Comparison of ENCODE assay signal across 35 cellular contexts in the genomic region with DNA sequence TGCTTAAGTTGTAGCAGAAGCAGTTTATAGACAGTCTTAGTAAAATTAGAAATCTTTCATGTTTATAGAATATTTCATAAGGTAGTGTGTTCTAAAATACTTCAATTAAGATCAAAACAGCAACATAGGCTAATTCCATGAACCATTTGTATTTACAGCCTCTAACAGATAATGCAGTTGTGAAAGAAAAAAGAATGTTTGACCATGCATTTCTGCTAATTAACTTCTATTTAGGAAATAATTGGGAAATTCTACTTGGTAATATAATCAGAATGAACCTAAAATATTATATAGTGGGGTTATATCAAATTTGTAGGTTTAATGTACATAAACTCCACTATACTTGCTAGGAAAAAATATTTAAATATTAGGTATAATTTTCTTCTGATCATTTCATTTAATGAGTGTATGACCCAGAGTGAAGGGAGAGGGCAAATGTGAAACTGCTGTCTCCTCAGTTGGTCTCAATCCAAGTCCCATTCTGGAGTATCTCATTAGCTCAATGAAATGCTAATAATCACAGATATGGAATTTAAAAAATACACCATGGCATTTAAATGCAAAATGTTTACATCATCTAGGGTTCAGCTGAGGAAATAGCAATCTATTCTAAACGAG. TPM values are rescaled to one million over a fixed set of nuclear protein-coding genes. Genes with fewer than 3 reads are reported as not detected.
"Had no signal": no experiment of that assay in that cellular context is flagged by ENCODE, and none has a peak within 500 bp of the region (broad histone marks: within the 10 kb centered on the region; RNA-seq: fewer than 3 reads in every experiment).

No MANE protein-coding gene starts in this region.

- H3K27me3 ChIP-seq: adrenal gland, ascending aorta, breast epithelium, cardiac muscle cell, gastroesophageal sphincter, heart right ventricle, hepatocyte had no signal

- H3K4me1 ChIP-seq: breast epithelium, gastroesophageal sphincter had no signal

- H3K79me2 ChIP-seq: hepatocyte had no signal

- H3K4me3 ChIP-seq: ascending aorta, breast epithelium, cardiac muscle cell, coronary artery, dorsolateral prefrontal cortex, gastroesophageal sphincter, heart right ventricle, hepatocyte had no signal

- H3K9me3 ChIP-seq: adrenal gland, ascending aorta, breast epithelium, gastroesophageal sphincter, heart right ventricle had no signal

- DNase-seq: activated B cell treated with CpG ODN at 0.5 μM for 24 hours; activated CD4-positive, alpha-beta T cell treated with anti-CD3 and anti-CD28 coated beads for 48 hours; activated CD4-positive, alpha-beta T cell treated with anti-CD3 and anti-CD28 coated beads, Interleukin-2, amount 50 U/mL, for 1 hour; activated CD4-positive, alpha-beta T cell treated with anti-CD3 and anti-CD28 coated beads, Interleukin-2, amount 50 U/mL, for 48 hours; activated CD8-positive, alpha-beta memory T cell treated with anti-CD3 and anti-CD28 coated beads, Interleukin-2, amount 10 ng/mL, durations not matched to agents 7 days and 5 days; activated CD8-positive, alpha-beta memory T cell treated with anti-CD3 and anti-CD28 coated beads, Interleukin-2, amount 50 U/mL, for 4 hours; activated CD8-positive, alpha-beta T cell treated with anti-CD3 and anti-CD28 coated beads for 36 hours; activated effector memory CD4-positive, alpha-beta T cell treated with anti-CD3 and anti-CD28 coated beads, Interleukin-2, amount 50 U/mL, for 16 hours; activated naive CD4-positive, alpha-beta T cell treated with anti-CD3 and anti-CD28 coated beads for 36 hours; activated naive CD8-positive, alpha-beta T cell treated with anti-CD3 and anti-CD28 coated beads for 36 hours; activated naive CD8-positive, alpha-beta T cell treated with anti-CD3 and anti-CD28 coated beads, Interleukin-2, amount 50 U/mL, for 24 hours; activated T-cell treated with anti-CD3 and anti-CD28 coated beads, Interleukin-2, amount 50 U/mL, for 1 hour; activated T-cell treated with anti-CD3 and anti-CD28 coated beads, Interleukin-2, amount 50 U/mL, for 48 hours; central memory CD4-positive, alpha-beta T cell; cerebellar nuclear complex; dorsolateral prefrontal cortex; effector memory CD4-positive, alpha-beta T cell; endodermal cell; foreskin melanocyte; heart right ventricle; T-helper 17 cell; T1000; WERI-Rb-1 had no signal

- H3K36me3 ChIP-seq: adrenal gland, breast epithelium, cardiac muscle cell, WERI-Rb-1 had no signal

- H3K27ac ChIP-seq: ascending aorta, breast epithelium, cardiac muscle cell, coronary artery, dorsolateral prefrontal cortex, gastroesophageal sphincter, heart right ventricle, hepatocyte, WERI-Rb-1 had no signal

- H3K4me2 ChIP-seq: hepatocyte had no signal

- ATAC-seq: activated CD4-positive, CD25-positive, alpha-beta regulatory T cell treated with anti-CD3 and anti-CD28 coated beads, Interleukin-2, amount 50 U/mL, for 24 hours; activated CD8-positive, alpha-beta memory T cell treated with anti-CD3 and anti-CD28 coated beads, Interleukin-2, amount 10 ng/mL, durations not matched to agents 7 days and 5 days; activated CD8-positive, alpha-beta T cell treated with anti-CD3 and anti-CD28 coated beads for 36 hours; activated naive CD8-positive, alpha-beta T cell treated with anti-CD3 and anti-CD28 coated beads, Interleukin-2, amount 50 U/mL, for 24 hours; esophagus mucosa; gastroesophageal sphincter; heart right ventricle; T-helper 17 cell had no signal

- H2AFZ ChIP-seq: hepatocyte had no signal

RNA-seq across cellular contexts. Expression of a gene that starts 34.9 kb away (rescaled TPM):
- total RNA-seq: activated B cell treated with CpG ODN at 0.5 μM for 24 hours; activated CD8-positive, alpha-beta memory T cell treated with anti-CD3 and anti-CD28 coated beads for 36 hours; activated CD8-positive, alpha-beta memory T cell treated with anti-CD3 and anti-CD28 coated beads, Interleukin-2, amount 10 ng/mL, durations not matched to agents 7 days and 5 days; activated CD8-positive, alpha-beta T cell treated with anti-CD3 and anti-CD28 coated beads for 36 hours; activated naive CD4-positive, alpha-beta T cell treated with anti-CD3 and anti-CD28 coated beads for 36 hours; activated naive CD8-positive, alpha-beta T cell treated with anti-CD3 and anti-CD28 coated beads for 36 hours; activated T-helper 1 cell treated with anti-CD3 and anti-CD28 coated beads, Interleukin-12 subunit alpha, Interleukin-12 subunit beta, Interleukin-2, Interleukin-4 antibody, amounts not matched to agents 30 ng/mL and 10 ng/mL and 1 ng/mL, durations not matched to agents 14 hours and 24 hours and 36 hours; activated T-helper 2 cell treated with anti-CD3 and anti-CD28 coated beads, Interferon-gamma antibody, Interleukin-2, Interleukin-4, amounts not matched to agents 10 μg/mL and 5 μg/mL and 100 μg/mL, durations not matched to agents 14 hours and 24 hours and 36 hours had no signal
